In genomic region chr18:56815926-56816325, GRCh38 we compare ENCODE assay signal across 24 cellular contexts.
DNase-seq lines count a peak whose midpoint lies in the region; ATAC-seq and TF ChIP-seq lines count a peak whose summit lies in the region.
"Had no signal": no experiment of that assay in that cellular context is flagged by ENCODE, and none has a peak within 500 bp of the region (broad histone marks: within the 10 kb centered on the region; RNA-seq: fewer than 3 reads in every experiment).

No MANE protein-coding gene starts in this region.

- DNase-seq in DMS53 (lab: John Stamatoyannopoulos, UW) = peak; percentile 49
- no peak for DNase-seq in DMS53 treated with DMSO at 0.1 percent for 48 hours (lab: John Stamatoyannopoulos, UW; ENCODE audit: unreplicated experiment)
- DNase-seq in NCI-H146 (lab: John Stamatoyannopoulos, UW) = peak; percentile 29
- peak; percentile 56 for DNase-seq in amniotic epithelial cell (ENCODE audit: low read depth)
- peak; percentile 85 for DNase-seq in iris pigment epithelial cell (ENCODE audit: low read depth)
- no peak for DNase-seq in SKM-1 (lab: John Stamatoyannopoulos, UW; ENCODE audit: unreplicated experiment)
- DNase-seq: activated CD4-positive, alpha-beta T cell treated with anti-CD3 and anti-CD28 coated beads, Interleukin-2, amount 50 U/mL, for 4 hours; activated CD8-positive, alpha-beta memory T cell treated with anti-CD3 and anti-CD28 coated beads, Interleukin-2, amount 50 U/mL, for 4 hours; activated naive CD4-positive, alpha-beta T cell treated with anti-CD3 and anti-CD28 coated beads, Interleukin-2, amount 50 U/mL, for 16 hours; CD4-positive, alpha-beta T cell; DMS 273 treated with DMSO at 0.1 percent for 48 hours; dorsolateral prefrontal cortex; heart left ventricle; kidney glomerular epithelial cell; MG63; NCI-H1436 treated with DMSO at 0.1 percent for 48 hours; NCI-H446 treated with DMSO at 0.1 percent for 48 hours; nephron progenitor cell; Peyer's patch; SJCRH30; stimulated activated CD4-positive, alpha-beta T cell treated with anti-CD3 and anti-CD28 coated beads, Interleukin-2, amount 100 ng/mL, for 24 hours had no signal

- ATAC-seq in SK-N-SH treated with all-trans-retinoic acid at 6 μM for 48 hours (no peak), HG02759 (IDR thresholded peaks at IDR 0.05; ENCODE audit: unreplicated experiment) (no peak)
- ATAC-seq: GM23338, heart left ventricle had no signal

TF ChIP-seq in SK-N-SH treated with all-trans-retinoic acid at 6 μM for 48 hours, 23 proteins besides CTCF, POLR2A, EP300 and RAD21:
- TF ChIP-seq GLIS3 (CRISPR knock-in tag; IDR thresholded peaks at IDR 0.05) (no peak), ISL1 (CRISPR knock-in tag; IDR thresholded peaks at IDR 0.05) (no peak), TCF4 (CRISPR knock-in tag; IDR thresholded peaks at IDR 0.05; ENCODE audit: borderline replicate concordance) (no peak), ZNF565 (CRISPR knock-in tag; conservative IDR thresholded peaks at IDR 0.05; ENCODE audit: low read depth) (no peak), CSDC2 (CRISPR knock-in tag; IDR thresholded peaks at IDR 0.05) (no peak), RARB (CRISPR knock-in tag; IDR thresholded peaks at IDR 0.05) (no peak), ZNF70 (CRISPR knock-in tag; IDR thresholded peaks at IDR 0.05) (no peak), ARNTL (CRISPR knock-in tag; IDR thresholded peaks at IDR 0.05; ENCODE audit: borderline replicate concordance, low read depth) (no peak), ESRRG (CRISPR knock-in tag; IDR thresholded peaks at IDR 0.05) (no peak), SNAI2 (CRISPR knock-in tag; IDR thresholded peaks at IDR 0.05) (no peak), ZC3H10 (CRISPR knock-in tag; IDR thresholded peaks at IDR 0.05) (no peak), ZFP3 (CRISPR knock-in tag; IDR thresholded peaks at IDR 0.05) (no peak), BACH2 (CRISPR knock-in tag; IDR thresholded peaks at IDR 0.05; ENCODE audit: borderline replicate concordance) (no peak), PPARA (CRISPR knock-in tag; IDR thresholded peaks at IDR 0.05; ENCODE audit: borderline replicate concordance) (no peak), TOX (CRISPR knock-in tag; IDR thresholded peaks at IDR 0.05; ENCODE audit: borderline replicate concordance) (no peak), TSHZ2 (CRISPR knock-in tag; IDR thresholded peaks at IDR 0.05) (no peak)
- TF ChIP-seq, protein P1, sequence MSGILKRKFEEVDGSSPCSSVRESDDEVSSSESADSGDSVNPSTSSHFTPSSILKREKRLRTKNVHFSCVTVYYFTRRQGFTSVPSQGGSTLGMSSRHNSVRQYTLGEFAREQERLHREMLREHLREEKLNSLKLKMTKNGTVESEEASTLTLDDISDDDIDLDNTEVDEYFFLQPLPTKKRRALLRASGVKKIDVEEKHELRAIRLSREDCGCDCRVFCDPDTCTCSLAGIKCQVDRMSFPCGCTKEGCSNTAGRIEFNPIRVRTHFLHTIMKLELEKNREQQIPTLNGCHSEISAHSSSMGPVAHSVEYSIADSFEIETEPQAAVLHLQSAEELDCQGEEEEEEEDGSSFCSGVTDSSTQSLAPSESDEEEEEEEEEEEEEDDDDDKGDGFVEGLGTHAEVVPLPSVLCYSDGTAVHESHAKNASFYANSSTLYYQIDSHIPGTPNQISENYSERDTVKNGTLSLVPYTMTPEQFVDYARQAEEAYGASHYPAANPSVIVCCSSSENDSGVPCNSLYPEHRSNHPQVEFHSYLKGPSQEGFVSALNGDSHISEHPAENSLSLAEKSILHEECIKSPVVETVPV (CRISPR knock-in tag; IDR thresholded peaks at IDR 0.05) = no peak
- TF ChIP-seq, protein P2, sequence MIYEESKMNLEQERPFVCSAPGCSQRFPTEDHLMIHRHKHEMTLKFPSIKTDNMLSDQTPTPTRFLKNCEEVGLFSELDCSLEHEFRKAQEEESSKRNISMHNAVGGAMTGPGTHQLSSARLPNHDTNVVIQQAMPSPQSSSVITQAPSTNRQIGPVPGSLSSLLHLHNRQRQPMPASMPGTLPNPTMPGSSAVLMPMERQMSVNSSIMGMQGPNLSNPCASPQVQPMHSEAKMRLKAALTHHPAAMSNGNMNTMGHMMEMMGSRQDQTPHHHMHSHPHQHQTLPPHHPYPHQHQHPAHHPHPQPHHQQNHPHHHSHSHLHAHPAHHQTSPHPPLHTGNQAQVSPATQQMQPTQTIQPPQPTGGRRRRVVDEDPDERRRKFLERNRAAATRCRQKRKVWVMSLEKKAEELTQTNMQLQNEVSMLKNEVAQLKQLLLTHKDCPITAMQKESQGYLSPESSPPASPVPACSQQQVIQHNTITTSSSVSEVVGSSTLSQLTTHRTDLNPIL (CRISPR knock-in tag; IDR thresholded peaks at IDR 0.05; ENCODE audit: low read depth) = no peak
- TF ChIP-seq, protein P3, sequence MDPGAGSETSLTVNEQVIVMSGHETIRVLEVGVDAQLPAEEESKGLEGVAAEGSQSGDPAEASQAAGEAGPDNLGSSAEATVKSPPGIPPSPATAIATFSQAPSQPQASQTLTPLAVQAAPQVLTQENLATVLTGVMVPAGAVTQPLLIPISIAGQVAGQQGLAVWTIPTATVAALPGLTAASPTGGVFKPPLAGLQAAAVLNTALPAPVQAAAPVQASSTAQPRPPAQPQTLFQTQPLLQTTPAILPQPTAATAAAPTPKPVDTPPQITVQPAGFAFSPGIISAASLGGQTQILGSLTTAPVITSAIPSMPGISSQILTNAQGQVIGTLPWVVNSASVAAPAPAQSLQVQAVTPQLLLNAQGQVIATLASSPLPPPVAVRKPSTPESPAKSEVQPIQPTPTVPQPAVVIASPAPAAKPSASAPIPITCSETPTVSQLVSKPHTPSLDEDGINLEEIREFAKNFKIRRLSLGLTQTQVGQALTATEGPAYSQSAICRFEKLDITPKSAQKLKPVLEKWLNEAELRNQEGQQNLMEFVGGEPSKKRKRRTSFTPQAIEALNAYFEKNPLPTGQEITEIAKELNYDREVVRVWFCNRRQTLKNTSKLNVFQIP (CRISPR knock-in tag; IDR thresholded peaks at IDR 0.05; ENCODE audit: borderline replicate concordance, low read depth) = no peak
- TF ChIP-seq, protein P4, sequence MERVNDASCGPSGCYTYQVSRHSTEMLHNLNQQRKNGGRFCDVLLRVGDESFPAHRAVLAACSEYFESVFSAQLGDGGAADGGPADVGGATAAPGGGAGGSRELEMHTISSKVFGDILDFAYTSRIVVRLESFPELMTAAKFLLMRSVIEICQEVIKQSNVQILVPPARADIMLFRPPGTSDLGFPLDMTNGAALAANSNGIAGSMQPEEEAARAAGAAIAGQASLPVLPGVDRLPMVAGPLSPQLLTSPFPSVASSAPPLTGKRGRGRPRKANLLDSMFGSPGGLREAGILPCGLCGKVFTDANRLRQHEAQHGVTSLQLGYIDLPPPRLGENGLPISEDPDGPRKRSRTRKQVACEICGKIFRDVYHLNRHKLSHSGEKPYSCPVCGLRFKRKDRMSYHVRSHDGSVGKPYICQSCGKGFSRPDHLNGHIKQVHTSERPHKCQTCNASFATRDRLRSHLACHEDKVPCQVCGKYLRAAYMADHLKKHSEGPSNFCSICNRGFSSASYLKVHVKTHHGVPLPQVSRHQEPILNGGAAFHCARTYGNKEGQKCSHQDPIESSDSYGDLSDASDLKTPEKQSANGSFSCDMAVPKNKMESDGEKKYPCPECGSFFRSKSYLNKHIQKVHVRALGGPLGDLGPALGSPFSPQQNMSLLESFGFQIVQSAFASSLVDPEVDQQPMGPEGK (CRISPR knock-in tag; IDR thresholded peaks at IDR 0.05; ENCODE audit: borderline replicate concordance) = no peak

Comparison
In these comparisons a context has a peak if more than half of its experiments do, and no peak if none do; other contexts are left out.
1. DNase-seq: peak in DMS53 (single experiment), NCI-H146 (single experiment), amniotic epithelial cell (single experiment) and iris pigment epithelial cell (single experiment); none in DMS53 treated with DMSO at 0.1 percent for 48 hours (single experiment) and SKM-1 (single experiment).